1 cellular context compared by ENCODE assay signal in the genomic region with DNA sequence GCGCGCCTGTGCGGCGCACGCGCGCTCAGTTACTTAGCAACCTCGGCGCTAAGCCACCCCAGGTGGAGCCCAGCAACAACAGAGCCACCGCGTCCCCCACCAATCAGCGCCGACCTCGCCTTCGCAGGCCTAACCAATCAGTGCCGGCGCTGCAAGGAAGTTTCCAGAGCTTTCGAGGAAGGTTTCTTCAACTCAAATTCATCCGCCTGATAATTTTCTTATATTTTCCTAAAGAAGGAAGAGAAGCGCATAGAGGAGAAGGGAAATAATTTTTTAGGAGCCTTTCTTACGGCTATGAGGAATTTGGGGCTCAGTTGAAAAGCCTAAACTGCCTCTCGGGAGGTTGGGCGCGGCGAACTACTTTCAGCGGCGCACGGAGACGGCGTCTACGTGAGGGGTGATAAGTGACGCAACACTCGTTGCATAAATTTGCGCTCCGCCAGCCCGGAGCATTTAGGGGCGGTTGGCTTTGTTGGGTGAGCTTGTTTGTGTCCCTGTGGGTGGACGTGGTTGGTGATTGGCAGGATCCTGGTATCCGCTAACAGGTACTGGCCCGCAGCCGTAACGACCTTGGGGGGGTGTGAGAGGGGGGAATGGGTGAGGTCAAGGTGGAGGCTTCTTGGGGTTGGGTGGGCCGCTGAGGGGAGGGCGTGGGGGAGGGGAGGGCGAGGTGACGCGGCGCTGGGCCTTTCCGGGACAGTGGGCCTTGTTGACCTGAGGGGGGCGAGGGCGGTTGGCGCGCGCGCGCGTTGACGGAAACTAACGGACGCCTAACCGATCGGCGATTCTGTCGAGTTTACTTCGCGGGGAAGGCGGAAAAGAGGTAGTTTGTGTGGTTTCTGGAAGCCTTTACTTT.
TF ChIP-seq lines count a peak whose summit lies in the region.

A gene (plus strand): TSS at position 452 of the 856 bp plus-strand sequence. CDS start 817 bp downstream, outside the sequence.

TF ChIP-seq in HepG2, 621 proteins besides CTCF, POLR2A, EP300 and RAD21 (continued from another document and continues in another):
- TF ChIP-seq, protein P1, sequence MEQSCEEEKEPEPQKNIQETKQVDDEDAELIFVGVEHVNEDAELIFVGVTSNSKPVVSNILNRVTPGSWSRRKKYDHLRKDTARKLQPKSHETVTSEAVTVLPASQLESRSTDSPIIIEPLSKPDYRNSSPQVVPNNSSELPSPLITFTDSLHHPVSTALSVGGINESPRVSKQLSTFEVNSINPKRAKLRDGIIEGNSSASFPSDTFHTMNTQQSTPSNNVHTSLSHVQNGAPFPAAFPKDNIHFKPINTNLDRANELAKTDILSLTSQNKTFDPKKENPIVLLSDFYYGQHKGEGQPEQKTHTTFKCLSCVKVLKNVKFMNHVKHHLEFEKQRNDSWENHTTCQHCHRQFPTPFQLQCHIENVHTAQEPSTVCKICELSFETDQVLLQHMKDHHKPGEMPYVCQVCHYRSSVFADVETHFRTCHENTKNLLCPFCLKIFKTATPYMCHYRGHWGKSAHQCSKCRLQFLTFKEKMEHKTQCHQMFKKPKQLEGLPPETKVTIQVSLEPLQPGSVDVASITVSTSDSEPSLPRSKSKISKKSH (CRISPR knock-in tag; IDR thresholded peaks at IDR 0.05; ENCODE audit: borderline replicate concordance), result peak; percentile 35
- TF ChIP-seq PAWR (CRISPR knock-in tag; IDR thresholded peaks at IDR 0.05; ENCODE audit: borderline replicate concordance) (no peak), ZNF776 (CRISPR knock-in tag; IDR thresholded peaks at IDR 0.05) (no peak), PAX8 (CRISPR knock-in tag; IDR thresholded peaks at IDR 0.05; ENCODE audit: borderline replicate concordance) (no peak), ZNF589 (CRISPR knock-in tag; conservative IDR thresholded peaks at IDR 0.05) (peak; percentile 86), MAFK (conservative IDR thresholded peaks at IDR 0.05 in 1 of 2, IDR thresholded peaks at IDR 0.05 in 1 of 2; ENCODE audit: low read length in 2 of 2) (no peak), KMT2B (CRISPR knock-in tag; IDR thresholded peaks at IDR 0.05) (peak; percentile 55), NCOA1 (CRISPR knock-in tag; IDR thresholded peaks at IDR 0.05) (no peak), ZNF253 (CRISPR knock-in tag; IDR thresholded peaks at IDR 0.05; ENCODE audit: borderline replicate concordance) (0 out of 2 replicates have a peak, but pooled peaks have one; percentile 62), ATF7-NPFF (CRISPR knock-in tag; IDR thresholded peaks at IDR 0.05; ENCODE audit: low read depth) (peak; percentile 79; the same call in 1 of the 2 replicates), GLI4 (CRISPR knock-in tag; IDR thresholded peaks at IDR 0.05; ENCODE audit: borderline replicate concordance) (no peak), ZNF224 (CRISPR knock-in tag; IDR thresholded peaks at IDR 0.05) (peak; percentile 70; the same call in 1 of the 2 replicates), KLF11 (CRISPR knock-in tag; IDR thresholded peaks at IDR 0.05) (no peak), ZNF558 (CRISPR knock-in tag; IDR thresholded peaks at IDR 0.05; ENCODE audit: borderline replicate concordance) (peak; percentile 35; the same call in 1 of the 2 replicates), ZBTB1 (CRISPR knock-in tag; IDR thresholded peaks at IDR 0.05; ENCODE audit: borderline replicate concordance) (no peak), RBFOX2 (IDR thresholded peaks at IDR 0.05; ENCODE audit: low read depth, low read length) (peak; percentile 84), ZNF644 (CRISPR knock-in tag; IDR thresholded peaks at IDR 0.05; ENCODE audit: low read depth) (peak; percentile 33; the same call in 1 of the 2 replicates), MATR3 (CRISPR knock-in tag; IDR thresholded peaks at IDR 0.05) (no peak), NFATC3 (CRISPR knock-in tag; IDR thresholded peaks at IDR 0.05) (no peak), KDM6A (CRISPR knock-in tag; IDR thresholded peaks at IDR 0.05; ENCODE audit: low read depth) (no peak), SMAD3 (CRISPR knock-in tag; IDR thresholded peaks at IDR 0.05) (no peak; the same call in 1 of the 2 replicates), MAZ (IDR thresholded peaks at IDR 0.05; ENCODE audit: borderline replicate concordance, low read depth, low read length) (no peak), MAZ (CRISPR knock-in tag; IDR thresholded peaks at IDR 0.05; ENCODE audit: low read depth) (peak; percentile 71), NAIF1 (CRISPR knock-in tag; IDR thresholded peaks at IDR 0.05; ENCODE audit: borderline replicate concordance) (peak; percentile 71), LCORL (IDR thresholded peaks at IDR 0.05) (no peak), LCORL (CRISPR knock-in tag; IDR thresholded peaks at IDR 0.05) (peak; percentile 59; the same call in 1 of the 2 replicates), MAF1 (CRISPR knock-in tag; IDR thresholded peaks at IDR 0.05; ENCODE audit: borderline replicate concordance) (no peak; the same call in 1 of the 2 replicates), ZNF33B (CRISPR knock-in tag; IDR thresholded peaks at IDR 0.05) (peak; percentile 21; the same call in 1 of the 2 replicates), SOX5 (CRISPR knock-in tag; IDR thresholded peaks at IDR 0.05; ENCODE audit: borderline replicate concordance) (peak; percentile 49; the same call in 1 of the 2 replicates), FOXA3 (CRISPR knock-in tag; IDR thresholded peaks at IDR 0.05) (peak; percentile 49; the same call in 1 of the 2 replicates), ZNF317 (CRISPR knock-in tag; IDR thresholded peaks at IDR 0.05) (no peak; the same call in 1 of the 2 replicates), NR2F6 (IDR thresholded peaks at IDR 0.05) (peak; percentile 61; the same call in 1 of the 2 replicates), NR2F6 (CRISPR knock-in tag; IDR thresholded peaks at IDR 0.05) (no peak; the same call in 1 of the 2 replicates)
- TF ChIP-seq, protein P2, sequence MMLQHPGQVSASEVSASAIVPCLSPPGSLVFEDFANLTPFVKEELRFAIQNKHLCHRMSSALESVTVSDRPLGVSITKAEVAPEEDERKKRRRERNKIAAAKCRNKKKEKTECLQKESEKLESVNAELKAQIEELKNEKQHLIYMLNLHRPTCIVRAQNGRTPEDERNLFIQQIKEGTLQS (CRISPR knock-in tag; IDR thresholded peaks at IDR 0.05), result 0 out of 2 replicates have a peak, but pooled peaks have one; percentile 42
- TF ChIP-seq, protein P3, sequence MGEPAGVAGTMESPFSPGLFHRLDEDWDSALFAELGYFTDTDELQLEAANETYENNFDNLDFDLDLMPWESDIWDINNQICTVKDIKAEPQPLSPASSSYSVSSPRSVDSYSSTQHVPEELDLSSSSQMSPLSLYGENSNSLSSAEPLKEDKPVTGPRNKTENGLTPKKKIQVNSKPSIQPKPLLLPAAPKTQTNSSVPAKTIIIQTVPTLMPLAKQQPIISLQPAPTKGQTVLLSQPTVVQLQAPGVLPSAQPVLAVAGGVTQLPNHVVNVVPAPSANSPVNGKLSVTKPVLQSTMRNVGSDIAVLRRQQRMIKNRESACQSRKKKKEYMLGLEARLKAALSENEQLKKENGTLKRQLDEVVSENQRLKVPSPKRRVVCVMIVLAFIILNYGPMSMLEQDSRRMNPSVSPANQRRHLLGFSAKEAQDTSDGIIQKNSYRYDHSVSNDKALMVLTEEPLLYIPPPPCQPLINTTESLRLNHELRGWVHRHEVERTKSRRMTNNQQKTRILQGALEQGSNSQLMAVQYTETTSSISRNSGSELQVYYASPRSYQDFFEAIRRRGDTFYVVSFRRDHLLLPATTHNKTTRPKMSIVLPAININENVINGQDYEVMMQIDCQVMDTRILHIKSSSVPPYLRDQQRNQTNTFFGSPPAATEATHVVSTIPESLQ (CRISPR knock-in tag; conservative IDR thresholded peaks at IDR 0.05), result 0 out of 2 replicates have a peak, but pooled peaks have one; percentile 68
- TF ChIP-seq, protein P4, sequence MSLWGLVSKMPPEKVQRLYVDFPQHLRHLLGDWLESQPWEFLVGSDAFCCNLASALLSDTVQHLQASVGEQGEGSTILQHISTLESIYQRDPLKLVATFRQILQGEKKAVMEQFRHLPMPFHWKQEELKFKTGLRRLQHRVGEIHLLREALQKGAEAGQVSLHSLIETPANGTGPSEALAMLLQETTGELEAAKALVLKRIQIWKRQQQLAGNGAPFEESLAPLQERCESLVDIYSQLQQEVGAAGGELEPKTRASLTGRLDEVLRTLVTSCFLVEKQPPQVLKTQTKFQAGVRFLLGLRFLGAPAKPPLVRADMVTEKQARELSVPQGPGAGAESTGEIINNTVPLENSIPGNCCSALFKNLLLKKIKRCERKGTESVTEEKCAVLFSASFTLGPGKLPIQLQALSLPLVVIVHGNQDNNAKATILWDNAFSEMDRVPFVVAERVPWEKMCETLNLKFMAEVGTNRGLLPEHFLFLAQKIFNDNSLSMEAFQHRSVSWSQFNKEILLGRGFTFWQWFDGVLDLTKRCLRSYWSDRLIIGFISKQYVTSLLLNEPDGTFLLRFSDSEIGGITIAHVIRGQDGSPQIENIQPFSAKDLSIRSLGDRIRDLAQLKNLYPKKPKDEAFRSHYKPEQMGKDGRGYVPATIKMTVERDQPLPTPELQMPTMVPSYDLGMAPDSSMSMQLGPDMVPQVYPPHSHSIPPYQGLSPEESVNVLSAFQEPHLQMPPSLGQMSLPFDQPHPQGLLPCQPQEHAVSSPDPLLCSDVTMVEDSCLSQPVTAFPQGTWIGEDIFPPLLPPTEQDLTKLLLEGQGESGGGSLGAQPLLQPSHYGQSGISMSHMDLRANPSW (CRISPR knock-in tag; IDR thresholded peaks at IDR 0.05; ENCODE audit: borderline replicate concordance), result no peak
- TF ChIP-seq, protein P5, sequence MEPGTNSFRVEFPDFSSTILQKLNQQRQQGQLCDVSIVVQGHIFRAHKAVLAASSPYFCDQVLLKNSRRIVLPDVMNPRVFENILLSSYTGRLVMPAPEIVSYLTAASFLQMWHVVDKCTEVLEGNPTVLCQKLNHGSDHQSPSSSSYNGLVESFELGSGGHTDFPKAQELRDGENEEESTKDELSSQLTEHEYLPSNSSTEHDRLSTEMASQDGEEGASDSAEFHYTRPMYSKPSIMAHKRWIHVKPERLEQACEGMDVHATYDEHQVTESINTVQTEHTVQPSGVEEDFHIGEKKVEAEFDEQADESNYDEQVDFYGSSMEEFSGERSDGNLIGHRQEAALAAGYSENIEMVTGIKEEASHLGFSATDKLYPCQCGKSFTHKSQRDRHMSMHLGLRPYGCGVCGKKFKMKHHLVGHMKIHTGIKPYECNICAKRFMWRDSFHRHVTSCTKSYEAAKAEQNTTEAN (CRISPR knock-in tag; conservative IDR thresholded peaks at IDR 0.05), result no peak
- TF ChIP-seq, protein P6, sequence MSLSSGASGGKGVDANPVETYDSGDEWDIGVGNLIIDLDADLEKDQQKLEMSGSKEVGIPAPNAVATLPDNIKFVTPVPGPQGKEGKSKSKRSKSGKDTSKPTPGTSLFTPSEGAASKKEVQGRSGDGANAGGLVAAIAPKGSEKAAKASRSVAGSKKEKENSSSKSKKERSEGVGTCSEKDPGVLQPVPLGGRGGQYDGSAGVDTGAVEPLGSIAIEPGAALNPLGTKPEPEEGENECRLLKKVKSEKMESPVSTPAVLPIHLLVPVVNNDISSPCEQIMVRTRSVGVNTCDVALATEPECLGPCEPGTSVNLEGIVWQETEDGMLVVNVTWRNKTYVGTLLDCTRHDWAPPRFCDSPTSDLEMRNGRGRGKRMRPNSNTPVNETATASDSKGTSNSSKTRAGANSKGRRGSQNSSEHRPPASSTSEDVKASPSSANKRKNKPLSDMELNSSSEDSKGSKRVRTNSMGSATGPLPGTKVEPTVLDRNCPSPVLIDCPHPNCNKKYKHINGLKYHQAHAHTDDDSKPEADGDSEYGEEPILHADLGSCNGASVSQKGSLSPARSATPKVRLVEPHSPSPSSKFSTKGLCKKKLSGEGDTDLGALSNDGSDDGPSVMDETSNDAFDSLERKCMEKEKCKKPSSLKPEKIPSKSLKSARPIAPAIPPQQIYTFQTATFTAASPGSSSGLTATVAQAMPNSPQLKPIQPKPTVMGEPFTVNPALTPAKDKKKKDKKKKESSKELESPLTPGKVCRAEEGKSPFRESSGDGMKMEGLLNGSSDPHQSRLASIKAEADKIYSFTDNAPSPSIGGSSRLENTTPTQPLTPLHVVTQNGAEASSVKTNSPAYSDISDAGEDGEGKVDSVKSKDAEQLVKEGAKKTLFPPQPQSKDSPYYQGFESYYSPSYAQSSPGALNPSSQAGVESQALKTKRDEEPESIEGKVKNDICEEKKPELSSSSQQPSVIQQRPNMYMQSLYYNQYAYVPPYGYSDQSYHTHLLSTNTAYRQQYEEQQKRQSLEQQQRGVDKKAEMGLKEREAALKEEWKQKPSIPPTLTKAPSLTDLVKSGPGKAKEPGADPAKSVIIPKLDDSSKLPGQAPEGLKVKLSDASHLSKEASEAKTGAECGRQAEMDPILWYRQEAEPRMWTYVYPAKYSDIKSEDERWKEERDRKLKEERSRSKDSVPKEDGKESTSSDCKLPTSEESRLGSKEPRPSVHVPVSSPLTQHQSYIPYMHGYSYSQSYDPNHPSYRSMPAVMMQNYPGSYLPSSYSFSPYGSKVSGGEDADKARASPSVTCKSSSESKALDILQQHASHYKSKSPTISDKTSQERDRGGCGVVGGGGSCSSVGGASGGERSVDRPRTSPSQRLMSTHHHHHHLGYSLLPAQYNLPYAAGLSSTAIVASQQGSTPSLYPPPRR (CRISPR knock-in tag; IDR thresholded peaks at IDR 0.05; ENCODE audit: borderline replicate concordance), result no peak
- TF ChIP-seq, protein P7, sequence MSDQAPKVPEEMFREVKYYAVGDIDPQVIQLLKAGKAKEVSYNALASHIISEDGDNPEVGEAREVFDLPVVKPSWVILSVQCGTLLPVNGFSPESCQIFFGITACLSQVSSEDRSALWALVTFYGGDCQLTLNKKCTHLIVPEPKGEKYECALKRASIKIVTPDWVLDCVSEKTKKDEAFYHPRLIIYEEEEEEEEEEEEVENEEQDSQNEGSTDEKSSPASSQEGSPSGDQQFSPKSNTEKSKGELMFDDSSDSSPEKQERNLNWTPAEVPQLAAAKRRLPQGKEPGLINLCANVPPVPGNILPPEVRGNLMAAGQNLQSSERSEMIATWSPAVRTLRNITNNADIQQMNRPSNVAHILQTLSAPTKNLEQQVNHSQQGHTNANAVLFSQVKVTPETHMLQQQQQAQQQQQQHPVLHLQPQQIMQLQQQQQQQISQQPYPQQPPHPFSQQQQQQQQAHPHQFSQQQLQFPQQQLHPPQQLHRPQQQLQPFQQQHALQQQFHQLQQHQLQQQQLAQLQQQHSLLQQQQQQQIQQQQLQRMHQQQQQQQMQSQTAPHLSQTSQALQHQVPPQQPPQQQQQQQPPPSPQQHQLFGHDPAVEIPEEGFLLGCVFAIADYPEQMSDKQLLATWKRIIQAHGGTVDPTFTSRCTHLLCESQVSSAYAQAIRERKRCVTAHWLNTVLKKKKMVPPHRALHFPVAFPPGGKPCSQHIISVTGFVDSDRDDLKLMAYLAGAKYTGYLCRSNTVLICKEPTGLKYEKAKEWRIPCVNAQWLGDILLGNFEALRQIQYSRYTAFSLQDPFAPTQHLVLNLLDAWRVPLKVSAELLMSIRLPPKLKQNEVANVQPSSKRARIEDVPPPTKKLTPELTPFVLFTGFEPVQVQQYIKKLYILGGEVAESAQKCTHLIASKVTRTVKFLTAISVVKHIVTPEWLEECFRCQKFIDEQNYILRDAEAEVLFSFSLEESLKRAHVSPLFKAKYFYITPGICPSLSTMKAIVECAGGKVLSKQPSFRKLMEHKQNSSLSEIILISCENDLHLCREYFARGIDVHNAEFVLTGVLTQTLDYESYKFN (CRISPR knock-in tag; conservative IDR thresholded peaks at IDR 0.05), result peak; percentile 43
- TF ChIP-seq, protein P8, sequence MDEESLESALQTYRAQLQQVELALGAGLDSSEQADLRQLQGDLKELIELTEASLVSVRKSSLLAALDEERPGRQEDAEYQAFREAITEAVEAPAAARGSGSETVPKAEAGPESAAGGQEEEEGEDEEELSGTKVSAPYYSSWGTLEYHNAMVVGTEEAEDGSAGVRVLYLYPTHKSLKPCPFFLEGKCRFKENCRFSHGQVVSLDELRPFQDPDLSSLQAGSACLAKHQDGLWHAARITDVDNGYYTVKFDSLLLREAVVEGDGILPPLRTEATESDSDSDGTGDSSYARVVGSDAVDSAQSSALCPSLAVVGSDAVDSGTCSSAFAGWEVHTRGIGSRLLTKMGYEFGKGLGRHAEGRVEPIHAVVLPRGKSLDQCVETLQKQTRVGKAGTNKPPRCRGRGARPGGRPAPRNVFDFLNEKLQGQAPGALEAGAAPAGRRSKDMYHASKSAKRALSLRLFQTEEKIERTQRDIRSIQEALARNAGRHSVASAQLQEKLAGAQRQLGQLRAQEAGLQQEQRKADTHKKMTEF (CRISPR knock-in tag; IDR thresholded peaks at IDR 0.05), result peak; percentile 79; the same call in 1 of the 2 replicates
